In the genomic region with DNA sequence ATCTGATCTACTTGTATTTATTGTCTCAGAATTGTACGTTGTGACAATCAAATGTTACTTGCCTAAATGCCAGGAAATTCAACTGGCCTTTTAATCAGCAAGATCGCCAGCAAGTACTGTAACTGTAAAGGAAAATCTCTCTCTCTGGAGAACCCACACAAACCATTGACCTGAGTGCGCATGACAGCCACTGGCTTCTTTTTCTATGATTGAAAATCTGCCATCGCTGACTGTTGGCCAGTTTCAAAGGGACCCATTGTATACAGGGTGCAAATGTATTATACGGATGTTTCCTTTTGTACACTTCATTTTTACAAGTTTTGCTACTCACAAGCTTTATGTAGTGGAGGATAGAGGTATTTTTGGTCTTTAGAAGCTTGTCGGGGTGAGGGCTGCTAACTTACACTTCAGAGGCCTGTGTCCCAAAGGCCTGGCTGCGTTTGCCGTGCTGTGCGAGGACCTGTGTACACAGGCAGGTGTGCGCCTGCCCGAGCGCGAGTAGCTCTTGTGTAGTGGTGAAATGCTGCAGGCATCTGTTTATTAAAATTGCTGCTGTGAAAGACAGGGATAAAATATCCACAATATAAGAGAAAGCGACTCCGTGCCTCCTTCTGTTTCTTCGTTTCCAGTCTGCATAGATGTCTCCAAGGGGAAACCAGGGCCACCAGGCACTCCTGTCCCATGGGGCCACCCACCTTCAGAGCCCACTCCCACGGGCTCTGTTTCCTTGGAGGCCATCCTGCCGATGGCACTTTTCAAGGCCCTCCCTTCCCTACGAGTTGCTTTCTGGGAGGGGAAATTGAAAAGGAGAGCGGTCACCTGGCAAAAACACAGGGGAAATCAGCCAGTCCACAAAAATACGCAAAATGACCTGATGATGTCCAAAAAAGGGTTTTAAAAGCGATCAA, we compare ENCODE assay signal across 1 cellular context.
TF ChIP-seq lines count a peak whose summit lies in the region.

No MANE protein-coding gene starts in this region.

TF ChIP-seq in GM23338, 12 proteins besides CTCF, POLR2A, EP300 and RAD21 (continued from another document):
- TF ChIP-seq, protein P1, sequence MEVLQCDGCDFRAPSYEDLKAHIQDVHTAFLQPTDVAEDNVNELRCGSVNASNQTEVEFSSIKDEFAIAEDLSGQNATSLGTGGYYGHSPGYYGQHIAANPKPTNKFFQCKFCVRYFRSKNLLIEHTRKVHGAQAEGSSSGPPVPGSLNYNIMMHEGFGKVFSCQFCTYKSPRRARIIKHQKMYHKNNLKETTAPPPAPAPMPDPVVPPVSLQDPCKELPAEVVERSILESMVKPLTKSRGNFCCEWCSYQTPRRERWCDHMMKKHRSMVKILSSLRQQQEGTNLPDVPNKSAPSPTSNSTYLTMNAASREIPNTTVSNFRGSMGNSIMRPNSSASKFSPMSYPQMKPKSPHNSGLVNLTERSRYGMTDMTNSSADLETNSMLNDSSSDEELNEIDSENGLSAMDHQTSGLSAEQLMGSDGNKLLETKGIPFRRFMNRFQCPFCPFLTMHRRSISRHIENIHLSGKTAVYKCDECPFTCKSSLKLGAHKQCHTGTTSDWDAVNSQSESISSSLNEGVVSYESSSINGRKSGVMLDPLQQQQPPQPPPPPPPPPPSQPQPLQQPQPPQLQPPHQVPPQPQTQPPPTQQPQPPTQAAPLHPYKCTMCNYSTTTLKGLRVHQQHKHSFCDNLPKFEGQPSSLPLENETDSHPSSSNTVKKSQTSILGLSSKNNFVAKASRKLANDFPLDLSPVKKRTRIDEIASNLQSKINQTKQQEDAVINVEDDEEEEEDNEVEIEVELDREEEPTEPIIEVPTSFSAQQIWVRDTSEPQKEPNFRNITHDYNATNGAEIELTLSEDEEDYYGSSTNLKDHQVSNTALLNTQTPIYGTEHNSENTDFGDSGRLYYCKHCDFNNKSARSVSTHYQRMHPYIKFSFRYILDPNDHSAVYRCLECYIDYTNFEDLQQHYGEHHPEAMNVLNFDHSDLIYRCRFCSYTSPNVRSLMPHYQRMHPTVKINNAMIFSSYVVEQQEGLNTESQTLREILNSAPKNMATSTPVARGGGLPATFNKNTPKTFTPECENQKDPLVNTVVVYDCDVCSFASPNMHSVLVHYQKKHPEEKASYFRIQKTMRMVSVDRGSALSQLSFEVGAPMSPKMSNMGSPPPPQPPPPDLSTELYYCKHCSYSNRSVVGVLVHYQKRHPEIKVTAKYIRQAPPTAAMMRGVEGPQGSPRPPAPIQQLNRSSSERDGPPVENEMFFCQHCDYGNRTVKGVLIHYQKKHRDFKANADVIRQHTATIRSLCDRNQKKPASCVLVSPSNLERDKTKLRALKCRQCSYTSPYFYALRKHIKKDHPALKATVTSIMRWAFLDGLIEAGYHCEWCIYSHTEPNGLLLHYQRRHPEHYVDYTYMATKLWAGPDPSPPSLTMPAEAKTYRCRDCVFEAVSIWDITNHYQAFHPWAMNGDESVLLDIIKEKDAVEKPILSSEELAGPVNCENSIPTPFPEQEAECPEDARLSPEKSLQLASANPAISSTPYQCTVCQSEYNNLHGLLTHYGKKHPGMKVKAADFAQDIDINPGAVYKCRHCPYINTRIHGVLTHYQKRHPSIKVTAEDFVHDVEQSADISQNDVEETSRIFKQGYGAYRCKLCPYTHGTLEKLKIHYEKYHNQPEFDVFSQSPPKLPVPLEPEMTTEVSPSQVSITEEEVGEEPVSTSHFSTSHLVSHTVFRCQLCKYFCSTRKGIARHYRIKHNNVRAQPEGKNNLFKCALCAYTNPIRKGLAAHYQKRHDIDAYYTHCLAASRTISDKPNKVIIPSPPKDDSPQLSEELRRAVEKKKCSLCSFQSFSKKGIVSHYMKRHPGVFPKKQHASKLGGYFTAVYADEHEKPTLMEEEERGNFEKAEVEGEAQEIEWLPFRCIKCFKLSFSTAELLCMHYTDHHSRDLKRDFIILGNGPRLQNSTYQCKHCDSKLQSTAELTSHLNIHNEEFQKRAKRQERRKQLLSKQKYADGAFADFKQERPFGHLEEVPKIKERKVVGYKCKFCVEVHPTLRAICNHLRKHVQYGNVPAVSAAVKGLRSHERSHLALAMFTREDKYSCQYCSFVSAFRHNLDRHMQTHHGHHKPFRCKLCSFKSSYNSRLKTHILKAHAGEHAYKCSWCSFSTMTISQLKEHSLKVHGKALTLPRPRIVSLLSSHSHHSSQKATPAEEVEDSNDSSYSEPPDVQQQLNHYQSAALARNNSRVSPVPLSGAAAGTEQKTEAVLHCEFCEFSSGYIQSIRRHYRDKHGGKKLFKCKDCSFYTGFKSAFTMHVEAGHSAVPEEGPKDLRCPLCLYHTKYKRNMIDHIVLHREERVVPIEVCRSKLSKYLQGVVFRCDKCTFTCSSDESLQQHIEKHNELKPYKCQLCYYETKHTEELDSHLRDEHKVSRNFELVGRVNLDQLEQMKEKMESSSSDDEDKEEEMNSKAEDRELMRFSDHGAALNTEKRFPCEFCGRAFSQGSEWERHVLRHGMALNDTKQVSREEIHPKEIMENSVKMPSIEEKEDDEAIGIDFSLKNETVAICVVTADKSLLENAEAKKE (CRISPR knock-in tag; IDR thresholded peaks at IDR 0.05) = no peak
- TF ChIP-seq, protein P2, sequence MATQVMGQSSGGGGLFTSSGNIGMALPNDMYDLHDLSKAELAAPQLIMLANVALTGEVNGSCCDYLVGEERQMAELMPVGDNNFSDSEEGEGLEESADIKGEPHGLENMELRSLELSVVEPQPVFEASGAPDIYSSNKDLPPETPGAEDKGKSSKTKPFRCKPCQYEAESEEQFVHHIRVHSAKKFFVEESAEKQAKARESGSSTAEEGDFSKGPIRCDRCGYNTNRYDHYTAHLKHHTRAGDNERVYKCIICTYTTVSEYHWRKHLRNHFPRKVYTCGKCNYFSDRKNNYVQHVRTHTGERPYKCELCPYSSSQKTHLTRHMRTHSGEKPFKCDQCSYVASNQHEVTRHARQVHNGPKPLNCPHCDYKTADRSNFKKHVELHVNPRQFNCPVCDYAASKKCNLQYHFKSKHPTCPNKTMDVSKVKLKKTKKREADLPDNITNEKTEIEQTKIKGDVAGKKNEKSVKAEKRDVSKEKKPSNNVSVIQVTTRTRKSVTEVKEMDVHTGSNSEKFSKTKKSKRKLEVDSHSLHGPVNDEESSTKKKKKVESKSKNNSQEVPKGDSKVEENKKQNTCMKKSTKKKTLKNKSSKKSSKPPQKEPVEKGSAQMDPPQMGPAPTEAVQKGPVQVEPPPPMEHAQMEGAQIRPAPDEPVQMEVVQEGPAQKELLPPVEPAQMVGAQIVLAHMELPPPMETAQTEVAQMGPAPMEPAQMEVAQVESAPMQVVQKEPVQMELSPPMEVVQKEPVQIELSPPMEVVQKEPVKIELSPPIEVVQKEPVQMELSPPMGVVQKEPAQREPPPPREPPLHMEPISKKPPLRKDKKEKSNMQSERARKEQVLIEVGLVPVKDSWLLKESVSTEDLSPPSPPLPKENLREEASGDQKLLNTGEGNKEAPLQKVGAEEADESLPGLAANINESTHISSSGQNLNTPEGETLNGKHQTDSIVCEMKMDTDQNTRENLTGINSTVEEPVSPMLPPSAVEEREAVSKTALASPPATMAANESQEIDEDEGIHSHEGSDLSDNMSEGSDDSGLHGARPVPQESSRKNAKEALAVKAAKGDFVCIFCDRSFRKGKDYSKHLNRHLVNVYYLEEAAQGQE (IDR thresholded peaks at IDR 0.05; ENCODE audit: unreplicated experiment) = no peak
- no peak for TF ChIP-seq EZH2 (IDR thresholded peaks at IDR 0.05; ENCODE audit: low read depth, unreplicated experiment)
- TF ChIP-seq CREB1 (CRISPR knock-in tag; IDR thresholded peaks at IDR 0.05; ENCODE audit: low read depth) = no peak
- TF ChIP-seq EZH2phosphoT487 (IDR thresholded peaks at IDR 0.05; ENCODE audit: unreplicated experiment) = no peak
